In genomic region chr9:72589684-72590555, GRCh38 we compare ENCODE assay signal across 12 cellular contexts.
DNase-seq lines count a peak whose midpoint lies in the region; ATAC-seq and TF ChIP-seq lines count a peak whose summit lies in the region.
"Had no signal": no experiment of that assay in that cellular context is flagged by ENCODE, and none has a peak within 500 bp of the region (broad histone marks: within the 10 kb centered on the region; RNA-seq: fewer than 3 reads in every experiment).

No MANE protein-coding gene starts in this region.

- H3K36me3 ChIP-seq in transverse colon, result no peaks in the 10 kb centered on the region
- H3K36me3 ChIP-seq: right atrium auricular region had no signal

- no peak for DNase-seq in activated T-cell treated with anti-CD3 and anti-CD28 coated beads, Interleukin-2, amount 50 U/mL, for 24 hours
- DNase-seq in activated T-cell treated with anti-CD3 and anti-CD28 coated beads for 4 hours, result no peak
- DNase-seq in kidney glomerular epithelial cell (lab: John Stamatoyannopoulos, UW), result peak; percentile 60
- no peak for DNase-seq in transverse colon
- no peak for DNase-seq in germinal center (ENCODE audit: low spot score)
- no peak for DNase-seq in foreskin melanocyte
- DNase-seq: activated CD4-positive, alpha-beta T cell treated with anti-CD3 and anti-CD28 coated beads, Interleukin-2, amount 50 U/mL, for 4 hours; SHP77 had no signal

- intact Hi-C loops in transverse colon (cut with DNase I; ENCODE audit: low total_unique reads), result loop anchor here (5.0 to 10.0 kb wide), 5 partner anchors 48 to 308 kb away; partner anchors contain the start of gene ZFAND5

- H3K27me3 ChIP-seq in transverse colon, result no peaks in the 10 kb centered on the region
- H3K27me3 ChIP-seq: right atrium auricular region had no signal

- H3K36me3 Mint-ChIP-seq in activated T-cell treated with anti-CD3 and anti-CD28 coated beads, Interleukin-2, amount 50 U/mL, for 24 hours (ENCODE audit: low read depth), result no peaks in the 10 kb centered on the region
- H3K36me3 Mint-ChIP-seq in activated T-helper 17 cell treated with anti-CD3 and anti-CD28 coated beads, Interleukin-2, amount 50 U/mL, for 72 hours (ENCODE audit: low read depth), result no peaks in the 10 kb centered on the region

- TF ChIP-seq CTCF in transverse colon (IDR thresholded peaks at IDR 0.05), result no peak

- peaks cover 17 to 70% (median 41%) of the 10 kb centered on the region in 4 donors for H3K4me1 ChIP-seq in transverse colon

- TF ChIP-seq POLR2A in transverse colon (IDR thresholded peaks at IDR 0.05), result peak; percentile 16

- peaks cover 43% of the 10 kb centered on the region for H3K4me1 Mint-ChIP-seq in activated T-cell treated with anti-CD3 and anti-CD28 coated beads, Interleukin-2, amount 50 U/mL, for 24 hours (ENCODE audit: low read depth)
- H3K4me1 Mint-ChIP-seq in activated T-helper 17 cell treated with anti-CD3 and anti-CD28 coated beads, Interleukin-2, amount 50 U/mL, for 72 hours, result peaks cover 30% of the 10 kb centered on the region

- H3K27ac Mint-ChIP-seq in activated T-cell treated with anti-CD3 and anti-CD28 coated beads, Interleukin-2, amount 50 U/mL, for 24 hours, result peak overlapping the region; percentile 63
- H3K27ac Mint-ChIP-seq in activated T-helper 17 cell treated with anti-CD3 and anti-CD28 coated beads, Interleukin-2, amount 50 U/mL, for 72 hours, result peak overlapping the region; percentile 59

- H3K4me3 ChIP-seq in transverse colon, result no peak overlapping the region
- H3K4me3 ChIP-seq: right atrium auricular region had no signal

- in situ Hi-C loops in transverse colon (cut with MboI; ENCODE audit: low pct_ligation_motif_present in 1 of 4, low pct_unique_long_range_greater_than_20kb in 1 of 4, low sequenced_read_pairs in 3 of 4), result loop anchor here (5.0 to 25.0 kb wide), 5 partner anchors 298 to 778 kb away; no protein-coding TSS in a partner anchor

- 43 to 48% methylated on average over 4 of the region's 4 CpGs for whole genome bisulfite sequencing in transverse colon (ENCODE audit: low coverage in 1 of 2), 2 donors

- peak; percentile 17 for ATAC-seq in activated T-helper 17 cell treated with anti-CD3 and anti-CD28 coated beads, Interleukin-2, amount 50 U/mL, for 72 hours (replicated peaks)
- ATAC-seq in HG02852 (IDR thresholded peaks at IDR 0.05; ENCODE audit: unreplicated experiment), result no peak
- ATAC-seq: left lobe of liver had no signal

- H3K27ac ChIP-seq in transverse colon, result peak overlapping the region; percentile 71 to 83 (median 74)
- H3K27ac ChIP-seq: right atrium auricular region had no signal

- H3K4me3 Mint-ChIP-seq in activated T-cell treated with anti-CD3 and anti-CD28 coated beads, Interleukin-2, amount 50 U/mL, for 24 hours, result no peak overlapping the region
- H3K4me3 Mint-ChIP-seq in activated T-helper 17 cell treated with anti-CD3 and anti-CD28 coated beads, Interleukin-2, amount 50 U/mL, for 72 hours, result peak overlapping the region; percentile 46

- H3K9me3 ChIP-seq in transverse colon, result no peaks in the 10 kb centered on the region
- H3K9me3 ChIP-seq: right atrium auricular region had no signal

- no peak for TF ChIP-seq EP300 in transverse colon (IDR thresholded peaks at IDR 0.05; ENCODE audit: low read depth)

- H3K27me3 Mint-ChIP-seq in activated T-cell treated with anti-CD3 and anti-CD28 coated beads, Interleukin-2, amount 50 U/mL, for 24 hours, result peaks cover 8% of the 10 kb centered on the region
- H3K27me3 Mint-ChIP-seq in activated T-helper 17 cell treated with anti-CD3 and anti-CD28 coated beads, Interleukin-2, amount 50 U/mL, for 72 hours, result no peaks in the 10 kb centered on the region

- no peaks in the 10 kb centered on the region for H3K9me3 Mint-ChIP-seq in activated T-cell treated with anti-CD3 and anti-CD28 coated beads, Interleukin-2, amount 50 U/mL, for 24 hours
- H3K9me3 Mint-ChIP-seq in activated T-helper 17 cell treated with anti-CD3 and anti-CD28 coated beads, Interleukin-2, amount 50 U/mL, for 72 hours, result peaks cover 5% of the 10 kb centered on the region
